In the genomic region with DNA sequence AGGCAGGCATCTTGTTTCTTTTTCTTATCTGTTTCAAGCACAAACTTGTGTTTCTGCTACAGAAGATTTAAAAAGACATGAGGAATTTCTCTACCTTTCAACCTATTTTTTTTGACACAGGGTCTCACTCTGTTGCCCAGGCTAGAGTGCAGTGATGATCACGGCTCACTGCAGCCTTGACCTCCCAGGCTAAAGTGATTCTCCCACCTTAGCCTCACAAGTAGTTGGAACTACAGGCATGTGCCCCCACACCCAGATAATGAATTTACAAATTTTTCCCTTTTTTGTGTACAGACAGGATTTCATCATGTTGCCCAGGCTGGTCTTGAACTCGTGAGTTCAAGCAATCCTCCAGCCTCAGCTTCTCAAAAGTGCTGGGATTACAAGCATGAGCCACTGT, we compare ENCODE assay signal across 12 cellular contexts. TPM values are rescaled to one million over a fixed set of nuclear protein-coding genes. Genes with fewer than 3 reads are reported as not detected.
DNase-seq lines count a peak whose midpoint lies in the region; ATAC-seq, FAIRE-seq and TF ChIP-seq lines count a peak whose summit lies in the region.
"Had no signal": no experiment of that assay in that cellular context is flagged by ENCODE, and none has a peak within 500 bp of the region (broad histone marks: within the 10 kb centered on the region; RNA-seq: fewer than 3 reads in every experiment).

No MANE protein-coding gene starts in this region.

- no peak overlapping the region for H3K4me2 ChIP-seq in HepG2 (ENCODE audit: low read depth, low read length)

- H3K36me3 ChIP-seq in liver (ENCODE audit: control insufficient read depth in 4 of 4, insufficient read depth in 3 of 4, low read depth in 1 of 4, low read length in 3 of 4) = no peaks in the 10 kb centered on the region
- H3K36me3 ChIP-seq in HepG2 (replicated peaks in 1 of 2; ENCODE audit: control insufficient read depth in 1 of 2, insufficient read depth in 2 of 2, low read length in 2 of 2) = no peaks in the 10 kb centered on the region
- H3K36me3 ChIP-seq: tibial artery had no signal

- no peak overlapping the region for H3K4me3 Mint-ChIP-seq in brain
- H3K4me3 Mint-ChIP-seq in naive B cell = peak overlapping the region; percentile 24 to 82 (median 58)
- H3K4me3 Mint-ChIP-seq in activated naive CD8-positive, alpha-beta T cell treated with anti-CD3 and anti-CD28 coated beads for 36 hours = no peak overlapping the region
- no peak overlapping the region for H3K4me3 Mint-ChIP-seq in immature natural killer cell

- no peak overlapping the region for H3K4me3 ChIP-seq in liver (ENCODE audit: low read depth in 1 of 3, low read length in 3 of 3)
- H3K4me3 ChIP-seq in HepG2 (replicated peaks in 1 of 3; ENCODE audit: insufficient read depth in 1 of 3, low read depth in 2 of 3, low read length in 3 of 3) = no peak overlapping the region
- H3K4me3 ChIP-seq: tibial artery had no signal

- POLR2A ChIA-PET in HepG2 (lab: Yijun Ruan, JAX) = no interaction called here

- in situ Hi-C loops in HepG2 (cut with HindIII; ENCODE audit: extremely low pct_ligation_motif_present, low pct_unique_long_range_greater_than_20kb) = no loop called here

- no TSS peak for BruUV-seq in HepG2 (replicated peaks; lab: Mats Ljungman, UMichigan)

- H3K79me2 ChIP-seq in HepG2 (ENCODE audit: insufficient read depth, low read length) = no peaks in the 10 kb centered on the region

- DNase-seq in HepG2 (ENCODE audit: low spot score) = no peak
- no peak for DNase-seq in naive B cell
- no peak for DNase-seq in LoVo (ENCODE audit: low spot score)
- DNase-seq in activated naive CD8-positive, alpha-beta T cell treated with anti-CD3 and anti-CD28 coated beads for 36 hours = no peak
- DNase-seq in immature natural killer cell = no peak
- DNase-seq: activated CD4-positive, CD25-positive, alpha-beta regulatory T cell treated with anti-CD3 and anti-CD28 coated beads, Interleukin-2, amount 50 U/mL, for 72 hours; activated T-cell treated with anti-CD3 and anti-CD28 coated beads, Interleukin-2, amount 50 U/mL, for 48 hours; anterior cingulate cortex; tibial artery had no signal

- no peak overlapping the region for H2AFZ ChIP-seq in HepG2 (ENCODE audit: low read length)

- no peaks in the 10 kb centered on the region for H4K20me1 ChIP-seq in HepG2 (ENCODE audit: insufficient read depth, low read length)

- no peak overlapping the region for H3K9ac ChIP-seq in liver (ENCODE audit: low read depth in 1 of 2, low read length in 2 of 2)
- no peak overlapping the region for H3K9ac ChIP-seq in HepG2 (ENCODE audit: insufficient read depth, low read depth, low read length)

- no peak for TF ChIP-seq CTCF in liver (IDR thresholded peaks at IDR 0.05; ENCODE audit: low read depth, low read length, missing input control)
- TF ChIP-seq CTCF in HepG2 (CRISPR knock-in tag; IDR thresholded peaks at IDR 0.05) = no peak
- no peak for TF ChIP-seq CTCF in brain (conservative IDR thresholded peaks at IDR 0.05)

- H3K4me1 Mint-ChIP-seq in brain (peaks cover 27% of the 10 kb centered on the region), naive B cell (peaks cover 34 to 81% (median 67%) of the 10 kb centered on the region in 3 donors), immature natural killer cell (peaks cover 6 to 11% of the 10 kb centered on the region in 2 donors)
- H3K4me1 Mint-ChIP-seq in activated naive CD8-positive, alpha-beta T cell treated with anti-CD3 and anti-CD28 coated beads for 36 hours = peaks cover 9% of the 10 kb centered on the region

- H3K4me1 ChIP-seq in liver (ENCODE audit: control insufficient read depth in 4 of 4, insufficient read depth in 4 of 4, low read length in 3 of 4) (peaks cover 1 to 53% (median 36%) of the 10 kb centered on the region in 4 donors), HepG2 (ENCODE audit: insufficient read depth, low read length) (peaks cover 16% of the 10 kb centered on the region)

- TF ChIP-seq RAD21 in liver (IDR thresholded peaks at IDR 0.05) = no peak
- TF ChIP-seq RAD21 in HepG2 (CRISPR knock-in tag; IDR thresholded peaks at IDR 0.05) = no peak

- H3K27me3 ChIP-seq in liver (ENCODE audit: control insufficient read depth in 4 of 4, insufficient read depth in 4 of 4, low read length in 3 of 4) (no peaks in the 10 kb centered on the region), HepG2 (ENCODE audit: control insufficient read depth in 1 of 2, insufficient read depth in 2 of 2, low read length in 2 of 2) (no peaks in the 10 kb centered on the region; a peak in 1 of 5 replicates)
- H3K27me3 ChIP-seq: tibial artery had no signal

- H3K27me3 Mint-ChIP-seq in brain (no peaks in the 10 kb centered on the region), naive B cell (no peaks in the 10 kb centered on the region), immature natural killer cell (ENCODE audit: low read depth in 3 of 3) (peaks cover 0 to 4% (median 0%) of the 10 kb centered on the region in 3 donors)
- H3K27me3 Mint-ChIP-seq in activated naive CD8-positive, alpha-beta T cell treated with anti-CD3 and anti-CD28 coated beads for 36 hours = no peaks in the 10 kb centered on the region

- FAIRE-seq in HepG2 (lab: Jason Lieb, UNC) = no peak

- H3K36me3 Mint-ChIP-seq in brain (peaks cover 1% of the 10 kb centered on the region), naive B cell (peaks cover 0 to 1% of the 10 kb centered on the region in 2 donors), immature natural killer cell (peaks cover 0 to 3% (median 0%) of the 10 kb centered on the region in 3 donors)
- H3K36me3 Mint-ChIP-seq in activated naive CD8-positive, alpha-beta T cell treated with anti-CD3 and anti-CD28 coated beads for 36 hours = no peaks in the 10 kb centered on the region

- ATAC-seq in HepG2 (no peak), naive B cell (ENCODE audit: low read depth in 2 of 2) (no peak), HG03135 (IDR thresholded peaks at IDR 0.05; ENCODE audit: unreplicated experiment) (no peak)

- H3K27ac Mint-ChIP-seq in brain (peak overlapping the region in 3 of 5 experiments; percentile 24 to 78 (median 57)), naive B cell (peak overlapping the region; percentile 74 to 95 (median 83)), immature natural killer cell (no peak overlapping the region)
- no peak overlapping the region for H3K27ac Mint-ChIP-seq in activated naive CD8-positive, alpha-beta T cell treated with anti-CD3 and anti-CD28 coated beads for 36 hours

- H3K9me3 Mint-ChIP-seq in brain (no peaks in the 10 kb centered on the region), naive B cell (no peaks in the 10 kb centered on the region), immature natural killer cell (no peaks in the 10 kb centered on the region)
- H3K9me3 Mint-ChIP-seq in activated naive CD8-positive, alpha-beta T cell treated with anti-CD3 and anti-CD28 coated beads for 36 hours = no peaks in the 10 kb centered on the region

- TF ChIP-seq POLR2A in HepG2 (IDR thresholded peaks at IDR 0.05; ENCODE audit: insufficient read depth in 1 of 2, low read depth in 2 of 2, low read length in 2 of 2) = no peak

- peak overlapping the region; percentile 35 to 58 for H3K27ac ChIP-seq in liver (ENCODE audit: low read depth in 1 of 2, low read length in 2 of 2)
- H3K27ac ChIP-seq in HepG2 (ENCODE audit: extremely low read length, insufficient read depth, low read length) = no peak overlapping the region

- TF ChIP-seq EP300 in HepG2 (IDR thresholded peaks at IDR 0.05; ENCODE audit: low read depth in 2 of 2, low read length in 2 of 2) (no peak), HepG2 (CRISPR knock-in tag; IDR thresholded peaks at IDR 0.05; ENCODE audit: borderline replicate concordance) (no peak)

- H3K9me3 ChIP-seq in liver (ENCODE audit: control insufficient read depth in 4 of 4, low read length in 3 of 4) (no peaks in the 10 kb centered on the region), HepG2 (ENCODE audit: low read length) (no peaks in the 10 kb centered on the region)
- H3K9me3 ChIP-seq: tibial artery had no signal

- 66% methylated on average over 2 of the region's 2 CpGs for WGBS in liver
- 91% methylated on average over 2 of the region's 2 CpGs for WGBS in HepG2 (ENCODE audit: low lambda C conversion rate)

- CTCF ChIA-PET in HepG2 (lab: Yijun Ruan, JAX; ENCODE audit: low intra/inter-chr PET ratio, low total read pairs) = no interaction called here

- intact Hi-C loops in HepG2 (cut with micrococcal nuclease; ENCODE audit: unreplicated experiment) = no loop called here

TF ChIP-seq in liver, 16 proteins besides CTCF, POLR2A, EP300 and RAD21 (continues in another document):
- TF ChIP-seq FOXA2 (IDR thresholded peaks at IDR 0.05) = no peak

TF ChIP-seq in HepG2, 621 proteins besides CTCF, POLR2A, EP300 and RAD21 (continues in another document):
- no peak for TF ChIP-seq ZNF138 (CRISPR knock-in tag; IDR thresholded peaks at IDR 0.05; ENCODE audit: low read depth)

RNA-seq across cellular contexts. Expression of a gene that starts 25.1 kb away (rescaled TPM):
- 10 to 100 TPM in 1 of 2 donors, 1 to 10 TPM in 1; 3.8 to 12.6 TPM for total RNA-seq in liver
- 1 to 10 TPM; 4.2 to 6.4 TPM for polyA plus RNA-seq in liver
- total RNA-seq in HepG2 (2016; rRNA removed; fragmentation: Illumina TruSeq; extraction: Trizol) = 6.3 and 6.4 TPM in 2 replicates
- 1.2 and 1.4 TPM in 2 replicates for total RNA-seq in HepG2 (2016; cell fraction: cytosol; rRNA removed; fragmentation: Illumina TruSeq; extraction: Trizol; ENCODE audit: low read depth)
- 5.7 and 6.1 TPM in 2 replicates for total RNA-seq in HepG2 (2016; cell fraction: insoluble cytoplasmic fraction; rRNA removed; fragmentation: Illumina TruSeq; extraction: Trizol)
- total RNA-seq in HepG2 (2016; cell fraction: membrane; rRNA removed; fragmentation: Illumina TruSeq; extraction: Trizol) = 2.3 and 2.6 TPM in 2 replicates
- 7.8 and 9.5 TPM in 2 replicates for total RNA-seq in HepG2 (2016; cell fraction: nucleus; rRNA removed; fragmentation: Illumina TruSeq; extraction: Trizol)
- 3.6 and 4.2 TPM in 2 replicates for polyA plus RNA-seq in HepG2 (2011; rRNA removed)
- polyA plus RNA-seq in HepG2 (2011; cell fraction: cytosol; rRNA removed) = 2.7 and 4.5 TPM in 2 replicates
- 4.6 and 5.9 TPM in 2 replicates for polyA plus RNA-seq in HepG2 (2011; cell fraction: nucleus; rRNA removed)
- 5.1 and 5.3 TPM in 2 replicates for polyA plus RNA-seq in HepG2 (2012)
- polyA plus RNA-seq in HepG2 (2016; cell fraction: cytosol; fragmentation: Illumina TruSeq; extraction: Trizol; ENCODE audit: low read depth) = 0.75 and 0.78 TPM in 2 replicates
- polyA plus RNA-seq in HepG2 (2016; cell fraction: insoluble cytoplasmic fraction; fragmentation: Illumina TruSeq; extraction: Trizol; ENCODE audit: low read depth) = 4.8 and 6.1 TPM in 2 replicates
- 1.7 and 1.9 TPM in 2 replicates for polyA plus RNA-seq in HepG2 (2016; cell fraction: membrane; fragmentation: Illumina TruSeq; extraction: Trizol; ENCODE audit: low read depth)
- 10.6 and 11.3 TPM in 2 replicates for polyA plus RNA-seq in HepG2 (2016; cell fraction: nucleus; fragmentation: Illumina TruSeq; extraction: Trizol; ENCODE audit: insufficient read depth, low read depth)
- polyA minus RNA-seq in HepG2 (2011; rRNA and poly(A)+ RNA removed; ENCODE audit: low replicate concordance) = 4.2 and 6.7 TPM in 2 replicates
- polyA minus RNA-seq in HepG2 (2011; cell fraction: cytosol; rRNA and poly(A)+ RNA removed) = 4.3 and 4.8 TPM in 2 replicates
- 9.8 and 12.7 TPM in 2 replicates for polyA minus RNA-seq in HepG2 (2011; cell fraction: nucleus; rRNA and poly(A)+ RNA removed)
- polyA plus RNA-seq in brain (ENCODE audit: insufficient read depth, low read depth, low replicate concordance) = 4.5 TPM
- 10 to 100 TPM in 1 of 6 donors, 1 to 10 TPM in 5; 1.2 to 11.9 (median 6.1) TPM for polyA plus RNA-seq in naive B cell (ENCODE audit: low read depth in 6 of 6)
- total RNA-seq in activated naive CD8-positive, alpha-beta T cell treated with anti-CD3 and anti-CD28 coated beads for 36 hours = 1 to 10 TPM; 2.2 to 2.3 TPM
- 1 to 10 TPM in 1 of 3 donors, under 1 TPM in 1, not detected in 1; 0.41 to 2.8 TPM for polyA plus RNA-seq in immature natural killer cell

Comparison
In these comparisons a context has a peak if more than half of its experiments do, and no peak if none do; other contexts are left out.
1. H3K27ac Mint-ChIP-seq: peak in brain (3 of 5) and naive B cell (6 of 6); none in activated naive CD8-positive, alpha-beta T cell treated with anti-CD3 and anti-CD28 coated beads for 36 hours (single experiment) and immature natural killer cell (0 of 6).
2. H3K4me3 Mint-ChIP-seq: peak in naive B cell (8 of 8); none in brain (0 of 5), activated naive CD8-positive, alpha-beta T cell treated with anti-CD3 and anti-CD28 coated beads for 36 hours (single experiment) and immature natural killer cell (0 of 5).